Comparison of ENCODE assay signal across 9 cellular contexts in the genomic region with DNA sequence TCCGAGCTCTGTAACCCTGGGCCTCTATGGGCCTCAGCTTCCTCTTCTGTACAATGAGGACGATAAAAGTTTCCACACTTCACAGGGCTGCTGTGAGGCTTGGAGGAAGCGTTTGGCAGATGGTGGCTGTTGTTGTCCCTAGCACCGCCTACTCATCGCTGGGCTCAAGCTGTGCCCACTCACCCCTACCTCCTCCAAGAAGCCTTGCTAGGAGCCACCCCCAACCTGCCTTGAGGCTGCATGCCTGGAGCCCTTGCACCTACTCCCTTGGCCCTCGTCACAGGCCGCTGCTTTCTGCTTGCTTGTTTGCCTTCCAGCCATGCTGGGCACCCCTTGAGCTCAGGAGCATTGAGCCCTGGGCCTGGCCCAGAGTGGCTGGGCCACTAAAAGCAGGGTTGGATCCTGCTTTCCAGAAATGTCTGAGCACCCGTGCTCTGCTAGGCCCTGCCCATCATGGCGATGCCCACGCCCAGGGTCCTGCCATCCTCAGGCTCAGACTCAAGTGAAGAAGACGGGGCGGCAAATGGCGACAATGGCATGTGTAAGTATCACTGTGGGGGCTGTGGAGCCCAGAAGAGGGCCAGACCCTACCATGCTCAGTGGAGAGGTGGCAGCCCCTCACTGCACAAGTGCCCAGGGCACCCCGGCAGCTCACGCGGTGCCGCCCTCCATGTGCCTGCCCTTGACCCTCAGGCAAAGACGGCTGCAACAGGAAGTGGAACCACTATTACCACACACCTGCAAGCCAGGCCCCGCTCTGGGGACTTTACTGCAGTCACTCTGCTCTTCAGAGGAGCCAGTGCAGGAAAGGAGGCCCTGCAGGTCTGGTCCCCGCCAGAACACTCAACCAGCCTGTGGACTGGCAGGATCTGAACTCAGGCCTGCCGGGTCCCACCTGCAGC. TPM values are rescaled to one million over a fixed set of nuclear protein-coding genes. Genes with fewer than 3 reads are reported as not detected.
DNase-seq lines count a peak whose midpoint lies in the region; ATAC-seq and TF ChIP-seq lines count a peak whose summit lies in the region.
"Had no signal": no experiment of that assay in that cellular context is flagged by ENCODE, and none has a peak within 500 bp of the region (broad histone marks: within the 10 kb centered on the region; RNA-seq: fewer than 3 reads in every experiment).

No MANE protein-coding gene starts in this region.

- in situ Hi-C loops in KBM-7 (cut with MboI; ENCODE audit: low pct_unique_long_range_greater_than_20kb, low sequenced_read_pairs): no loop called here

- peaks cover 44 to 93% (median 84%) of the 10 kb centered on the region in 4 donors for H3K4me1 Mint-ChIP-seq in naive thymus-derived CD8-positive, alpha-beta T cell

- peak overlapping the region; percentile 8 to 85 (median 78) for H3K4me3 Mint-ChIP-seq in naive thymus-derived CD8-positive, alpha-beta T cell

- intact Hi-C loops in lower leg skin (cut with DNase I; ENCODE audit: low total_unique reads): loop anchor here (5.0 kb wide), 1 partner anchor 33 kb away; no protein-coding TSS in a partner anchor

- peaks cover 8 to 9% of the 10 kb centered on the region in 2 donors for H3K36me3 Mint-ChIP-seq in activated naive CD4-positive, alpha-beta T cell treated with anti-CD3 and anti-CD28 coated beads, Interleukin-2, amount 50 U/mL, for 72 hours
- peaks cover 0 to 4% (median 0%) of the 10 kb centered on the region in 3 donors for H3K36me3 Mint-ChIP-seq in naive thymus-derived CD8-positive, alpha-beta T cell

- TF ChIP-seq CTCF in lower leg skin (IDR thresholded peaks at IDR 0.05): no peak

- H3K27ac Mint-ChIP-seq in activated naive CD4-positive, alpha-beta T cell treated with anti-CD3 and anti-CD28 coated beads, Interleukin-2, amount 50 U/mL, for 72 hours: peak overlapping the region; percentile 96 to 97
- H3K27ac Mint-ChIP-seq in naive thymus-derived CD8-positive, alpha-beta T cell: peak overlapping the region; percentile 93 to 100 (median 96)

- POLR2A ChIA-PET in naive thymus-derived CD8-positive, alpha-beta T cell (lab: Charles Lee): interaction anchor here (0.5 to 30.4 kb wide), 14 partner anchors 10 to 520 kb away, joined by 3 to 2161 read pairs (median 6); partner anchors contain the start of genes CD52, HMGN2, SH3BGRL3 and UBXN11

- H3K4me3 ChIP-seq in lower leg skin (ENCODE audit: low read depth, poor library complexity, severe bottlenecking): no peak overlapping the region
- H3K4me3 ChIP-seq: SJSA1 had no signal

- no peak for TF ChIP-seq POLR2A in lower leg skin (IDR thresholded peaks at IDR 0.05)

- ATAC-seq in activated naive CD4-positive, alpha-beta T cell treated with anti-CD3 and anti-CD28 coated beads, Interleukin-2, amount 50 U/mL, for 72 hours: peak in 1 of 2 donors; percentile 21
- peak; percentile 10 to 17 for ATAC-seq in naive thymus-derived CD8-positive, alpha-beta T cell
- no peak for ATAC-seq in HG03342 (IDR thresholded peaks at IDR 0.05; ENCODE audit: unreplicated experiment)

- H3K27me3 Mint-ChIP-seq in naive thymus-derived CD8-positive, alpha-beta T cell: no peaks in the 10 kb centered on the region

- DNase-seq in NK-92 treated with Interleukin-12 subunit alpha and Interleukin-12 subunit beta, amount 100 ng/mL, for 24 hours (lab: John Stamatoyannopoulos, UW): peak; percentile 21
- no peak for DNase-seq in NK-92 (lab: John Stamatoyannopoulos, UW; ENCODE audit: unreplicated experiment)
- peak; percentile 98 for DNase-seq in KBM-7
- DNase-seq in activated naive CD4-positive, alpha-beta T cell treated with anti-CD3 and anti-CD28 coated beads, Interleukin-2, amount 50 U/mL, for 72 hours (ENCODE audit: low spot score in 2 of 2): no peak
- peak in 4 of 10 donors; percentile 44 to 78 (median 54) for DNase-seq in naive thymus-derived CD8-positive, alpha-beta T cell
- DNase-seq in GOT3 (lab: John Stamatoyannopoulos, UW): no peak
- DNase-seq in lower leg skin (ENCODE audit: low spot score in 2 of 2): no peak

- H3K9me3 Mint-ChIP-seq in activated naive CD4-positive, alpha-beta T cell treated with anti-CD3 and anti-CD28 coated beads, Interleukin-2, amount 50 U/mL, for 72 hours: no peaks in the 10 kb centered on the region
- no peaks in the 10 kb centered on the region for H3K9me3 Mint-ChIP-seq in naive thymus-derived CD8-positive, alpha-beta T cell

- WGBS in lower leg skin, 2 donors: 83 to 88% methylated on average over 20 to 21 of the region's 21 CpGs

RNA-seq across cellular contexts. Expression of gene SH3BGRL3, which starts 9.5 kb away (rescaled TPM):
- 100 to 1,000 TPM; 261 to 364 TPM for total RNA-seq in activated naive CD4-positive, alpha-beta T cell treated with anti-CD3 and anti-CD28 coated beads, Interleukin-2, amount 50 U/mL, for 72 hours
- total RNA-seq in naive thymus-derived CD8-positive, alpha-beta T cell: 100 to 1,000 TPM; 250 to 255 TPM
- polyA plus RNA-seq in naive thymus-derived CD8-positive, alpha-beta T cell: 100 to 1,000 TPM; 805 to 925 (median 916) TPM
- 10 to 100 TPM; 74.8 to 97.1 (median 78.3) TPM for total RNA-seq in lower leg skin

RNA-seq across cellular contexts. Expression of gene UBXN11, which starts 17.0 kb away (rescaled TPM):
- total RNA-seq in activated naive CD4-positive, alpha-beta T cell treated with anti-CD3 and anti-CD28 coated beads, Interleukin-2, amount 50 U/mL, for 72 hours: 10 to 100 TPM; 21.0 to 25.8 TPM
- total RNA-seq in naive thymus-derived CD8-positive, alpha-beta T cell: 100 to 1,000 TPM; 121 to 129 TPM
- 10 to 100 TPM in 2 of 3 donors, 1 to 10 TPM in 1; 9.1 to 14.7 (median 12.4) TPM for polyA plus RNA-seq in naive thymus-derived CD8-positive, alpha-beta T cell
- total RNA-seq in lower leg skin: 1 to 10 TPM; 5.1 to 9.6 (median 5.8) TPM

RNA-seq across cellular contexts. Expression of gene CD52, which starts 28.3 kb away (rescaled TPM):
- 100 to 1,000 TPM; 343 to 698 TPM for total RNA-seq in activated naive CD4-positive, alpha-beta T cell treated with anti-CD3 and anti-CD28 coated beads, Interleukin-2, amount 50 U/mL, for 72 hours
- total RNA-seq in naive thymus-derived CD8-positive, alpha-beta T cell: 100 to 1,000 TPM; 772 to 847 TPM
- polyA plus RNA-seq in naive thymus-derived CD8-positive, alpha-beta T cell: 1,000 to 10,000 TPM; 6,330 to 6,863 (median 6,804) TPM
- 1 to 10 TPM in 3 of 4 donors, not detected in 1; 2.0 to 6.1 (median 3.5) TPM for total RNA-seq in lower leg skin
- total RNA-seq: SJSA1 had no signal

RNA-seq across cellular contexts. Expression of gene CEP85, which starts 55.4 kb away (rescaled TPM):
- 10 to 100 TPM; 26.9 to 92.3 TPM for total RNA-seq in activated naive CD4-positive, alpha-beta T cell treated with anti-CD3 and anti-CD28 coated beads, Interleukin-2, amount 50 U/mL, for 72 hours
- 10 to 100 TPM; 18.8 to 21.9 TPM for total RNA-seq in naive thymus-derived CD8-positive, alpha-beta T cell
- 1 to 10 TPM; 3.9 to 9.8 (median 5.1) TPM for polyA plus RNA-seq in naive thymus-derived CD8-positive, alpha-beta T cell
- total RNA-seq in lower leg skin: 10 to 100 TPM; 13.0 to 17.2 (median 14.1) TPM

Comparison
In these comparisons a context has a peak if more than half of its experiments do, and no peak if none do; other contexts are left out.
1. DNase-seq: peak in NK-92 treated with Interleukin-12 subunit alpha and Interleukin-12 subunit beta, amount 100 ng/mL, for 24 hours (single experiment) and KBM-7 (single experiment); none in NK-92 (single experiment), activated naive CD4-positive, alpha-beta T cell treated with anti-CD3 and anti-CD28 coated beads, Interleukin-2, amount 50 U/mL, for 72 hours (0 of 2), GOT3 (single experiment) and lower leg skin (0 of 2).
2. RNA of gene UBXN11, which starts 17.0 kb away (total RNA-seq): 121 to 129 TPM in naive thymus-derived CD8-positive, alpha-beta T cell; 21.0 to 25.8 TPM in activated naive CD4-positive, alpha-beta T cell treated with anti-CD3 and anti-CD28 coated beads, Interleukin-2, amount 50 U/mL, for 72 hours and 5.1 to 9.6 TPM in lower leg skin; every median in the first group is over 4 times any median in the second.
3. RNA of gene CD52, which starts 28.3 kb away (total RNA-seq): 772 to 847 TPM in naive thymus-derived CD8-positive, alpha-beta T cell and 343 to 698 TPM in activated naive CD4-positive, alpha-beta T cell treated with anti-CD3 and anti-CD28 coated beads, Interleukin-2, amount 50 U/mL, for 72 hours; 2.0 to 6.1 TPM in lower leg skin; every median in the first group is over 10 times any median in the second.